14 cellular contexts compared by ENCODE assay signal in the genomic region with DNA sequence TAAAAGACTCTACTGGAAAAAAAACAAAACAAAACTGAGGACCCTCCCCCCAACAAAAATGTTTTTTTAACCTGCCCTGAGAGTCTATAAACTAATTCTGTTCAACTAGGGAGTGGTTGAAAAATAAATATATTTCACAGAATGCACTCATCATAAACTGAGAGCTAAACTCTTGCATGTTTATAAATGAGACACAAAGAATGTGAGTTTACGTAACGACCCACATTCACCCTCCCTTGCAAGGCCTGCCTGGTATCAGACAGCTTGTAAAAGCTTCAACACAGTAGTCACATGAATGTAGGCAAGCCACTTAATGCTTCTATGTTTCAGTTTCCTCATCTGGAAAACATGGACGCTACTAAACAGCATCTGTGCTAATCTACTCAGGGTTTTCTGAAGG. TPM values are rescaled to one million over a fixed set of nuclear protein-coding genes. Genes with fewer than 3 reads are reported as not detected.
A peak's percentile ranks its signal among the peaks of the same experiment; 100 is the strongest.
DNase-seq lines count a peak whose midpoint lies in the region; ATAC-seq and TF ChIP-seq lines count a peak whose summit lies in the region.
"Had no signal": no experiment of that assay in that cellular context is flagged by ENCODE, and none has a peak within 500 bp of the region (broad histone marks: within the 10 kb centered on the region; RNA-seq: fewer than 3 reads in every experiment).

No MANE protein-coding gene starts in this region.

- H3K4me1 ChIP-seq in GM23248 (ENCODE audit: insufficient read depth) (peaks cover 41% of the 10 kb centered on the region), hepatocyte (ENCODE audit: insufficient read depth) (peaks cover 1% of the 10 kb centered on the region), upper lobe of right lung (peaks cover 11% of the 10 kb centered on the region)

- peak; percentile 51 for DNase-seq in GM23248
- DNase-seq in amniotic epithelial cell (ENCODE audit: low read depth) = peak; percentile 96
- peak; percentile 53 for DNase-seq in hepatocyte (ENCODE audit: low spot score)
- DNase-seq in upper lobe of right lung = no peak
- DNase-seq in SIG-M5 treated with dmso at 0.1 percent for 504 hours (lab: John Stamatoyannopoulos, UW; ENCODE audit: unreplicated experiment) = no peak
- no peak for DNase-seq in CD1c-positive myeloid dendritic cell (ENCODE audit: extremely low spot score)
- DNase-seq: activated gamma-delta T cell, GDM1, NCI-H1092 treated with DMSO at 0.1 percent for 48 hours, NCI-H2227 treated with DMSO at 0.1 percent for 48 hours, pancreas, SK-N-SH, WERI-Rb-1 had no signal

- H3K9me3 ChIP-seq in GM23248 (ENCODE audit: low read depth) (no peaks in the 10 kb centered on the region), hepatocyte (ENCODE audit: low read depth) (no peaks in the 10 kb centered on the region), upper lobe of right lung (no peaks in the 10 kb centered on the region)
- H3K9me3 ChIP-seq: pancreas, SK-N-SH had no signal

- peak; percentile 37 for ATAC-seq in upper lobe of right lung
- ATAC-seq in HG03045 (IDR thresholded peaks at IDR 0.05; ENCODE audit: unreplicated experiment) = no peak
- ATAC-seq: pancreas had no signal

- H3K79me2 ChIP-seq in GM23248 (ENCODE audit: insufficient read depth) = peaks cover 70% of the 10 kb centered on the region
- H3K79me2 ChIP-seq in hepatocyte = no peaks in the 10 kb centered on the region

- in situ Hi-C loops in GM23248 (cut with MboI) = no loop called here

- WGBS in GM23248 (ENCODE audit: low coverage in 1 of 2, low lambda C conversion rate in 2 of 2, missing lambda C conversion rate in 2 of 2), 2 experiments = 54 to 58% methylated on average over 3 of the region's 3 CpGs
- 34% methylated on average over 3 of the region's 3 CpGs for WGBS in hepatocyte (ENCODE audit: low lambda C conversion rate, missing lambda C conversion rate)

- TF ChIP-seq CTCF in hepatocyte (IDR thresholded peaks at IDR 0.05; ENCODE audit: poor library complexity) = no peak
- no peak for TF ChIP-seq CTCF in upper lobe of right lung (IDR thresholded peaks at IDR 0.05)

- H3K27ac ChIP-seq in GM23248 = no peak overlapping the region
- H3K27ac ChIP-seq in hepatocyte = peak overlapping the region; percentile 56
- no peak overlapping the region for H3K27ac ChIP-seq in upper lobe of right lung
- H3K27ac ChIP-seq: pancreas, WERI-Rb-1 had no signal

- intact Hi-C loops in upper lobe of right lung (cut with DNase I) = no loop called here

- no peak overlapping the region for H3K9ac ChIP-seq in GM23248
- H3K9ac ChIP-seq: SK-N-SH had no signal

- no peaks in the 10 kb centered on the region for H3K9me2 ChIP-seq in GM23248 (ENCODE audit: insufficient read depth)
- H3K9me2 ChIP-seq in hepatocyte (replicated peaks; ENCODE audit: insufficient read depth) = no peaks in the 10 kb centered on the region
- H3K9me2 ChIP-seq: SK-N-SH had no signal

- H3K27me3 ChIP-seq in GM23248 (replicated peaks; ENCODE audit: insufficient read depth) (no peaks in the 10 kb centered on the region), hepatocyte (no peaks in the 10 kb centered on the region), upper lobe of right lung (no peaks in the 10 kb centered on the region)
- H3K27me3 ChIP-seq: pancreas had no signal

- H4K20me1 ChIP-seq in GM23248 (ENCODE audit: insufficient read depth) (0 out of 2 replicates have a peak, but pooled peaks cover 4% of the 10 kb centered on the region), hepatocyte (ENCODE audit: insufficient read depth, poor library complexity, severe bottlenecking) (no peaks in the 10 kb centered on the region)

- H3K4me2 ChIP-seq in GM23248 (ENCODE audit: unreplicated experiment) (no peak overlapping the region), hepatocyte (no peak overlapping the region)
- H3K4me2 ChIP-seq: SK-N-SH had no signal

- H3K36me3 ChIP-seq in GM23248 (ENCODE audit: low read depth) = no peaks in the 10 kb centered on the region
- H3K36me3 ChIP-seq in hepatocyte (replicated peaks; ENCODE audit: insufficient read depth, low read depth) = no peaks in the 10 kb centered on the region
- no peaks in the 10 kb centered on the region for H3K36me3 ChIP-seq in upper lobe of right lung
- H3K36me3 ChIP-seq: pancreas, WERI-Rb-1 had no signal

- H3K4me3 ChIP-seq in GM23248 = no peak overlapping the region
- H3K4me3 ChIP-seq in hepatocyte = no peak overlapping the region
- H3K4me3 ChIP-seq in upper lobe of right lung = no peak overlapping the region
- H3K4me3 ChIP-seq: pancreas had no signal

- no peaks in the 10 kb centered on the region for H3F3A ChIP-seq in GM23248 (ENCODE audit: insufficient read depth)

- H2AFZ ChIP-seq in GM23248 (no peak overlapping the region), hepatocyte (no peak overlapping the region)

RNA-seq across cellular contexts. Expression of gene JAZF1, which starts 50.3 kb away (rescaled TPM):
- 11.8 and 13.8 TPM in 2 replicates for total RNA-seq in GM23248 (2014; rRNA removed; shearing (Covaris generic))
- polyA plus RNA-seq in GM23248 (2016; fragmentation: Nextera tagmentation; extraction: Ambion mirVana) (19.6 and 19.8 TPM in 2 replicates), hepatocyte (8.9 and 9.5 TPM in 2 replicates)
- total RNA-seq in hepatocyte (8.7 and 12.1 TPM in 2 replicates), upper lobe of right lung (20.6 TPM)

Comparison
In these comparisons a context has a peak if more than half of its experiments do, and no peak if none do; other contexts are left out.
1. DNase-seq: peak in GM23248 (single experiment), amniotic epithelial cell (single experiment) and hepatocyte (single experiment); none in upper lobe of right lung (single experiment), SIG-M5 treated with dmso at 0.1 percent for 504 hours (single experiment) and CD1c-positive myeloid dendritic cell (single experiment).